Comparison of ENCODE assay signal across 22 cellular contexts in genomic region chr2:158234497-158234896, GRCh38.
A peak's percentile ranks its signal among the peaks of the same experiment; 100 is the strongest.
DNase-seq lines count a peak whose midpoint lies in the region; ATAC-seq, FAIRE-seq and TF ChIP-seq lines count a peak whose summit lies in the region.
"Had no signal": no experiment of that assay in that cellular context is flagged by ENCODE, and none has a peak within 500 bp of the region (broad histone marks: within the 10 kb centered on the region; RNA-seq: fewer than 3 reads in every experiment).

No MANE protein-coding gene starts in this region.

- H3K36me3 Mint-ChIP-seq in progenitor cell of endocrine pancreas (ENCODE audit: insufficient read depth), result no peaks in the 10 kb centered on the region
- H3K36me3 Mint-ChIP-seq: CD8-positive, alpha-beta T cell had no signal

- in situ Hi-C loops in K562 (cut with MboI), result no loop called here

- TF ChIP-seq CTCF in HEK293 (tag by site-specific recombination; IDR thresholded peaks at IDR 0.05) (no peak), K562 (IDR thresholded peaks at IDR 0.05 in 2 of 3, conservative IDR thresholded peaks at IDR 0.05 in 1 of 3; ENCODE audit: insufficient read depth in 2 of 3, low read depth in 1 of 3, low read length in 3 of 3) (no peak), progenitor cell of endocrine pancreas (IDR thresholded peaks at IDR 0.05; ENCODE audit: unreplicated experiment) (no peak)

- no peaks in the 10 kb centered on the region for H3K9me3 Mint-ChIP-seq in progenitor cell of endocrine pancreas (ENCODE audit: low read depth)
- H3K9me3 Mint-ChIP-seq: CD4-positive, alpha-beta T cell; CD8-positive, alpha-beta T cell had no signal

- ATAC-seq in K562, result no peak
- ATAC-seq: A549; CD8-positive, alpha-beta T cell had no signal

- H3K27me3 Mint-ChIP-seq in progenitor cell of endocrine pancreas, result no peaks in the 10 kb centered on the region
- H3K27me3 Mint-ChIP-seq: B cell; CD4-positive, alpha-beta T cell had no signal

- no peaks in the 10 kb centered on the region for H3K27me3 ChIP-seq in K562 (ENCODE audit: control insufficient read depth in 2 of 2, insufficient read depth in 2 of 2, low read length in 2 of 2)
- H3K27me3 ChIP-seq: BLaER1 treated with 17β-estradiol and CSF1 and Interleukin-3, amounts not matched to agents 10 nM and 100 nM had no signal

- H3K9ac ChIP-seq in SK-N-MC (ENCODE audit: insufficient read length), result peak overlapping the region; percentile 66
- H3K9ac ChIP-seq in K562 (ENCODE audit: insufficient read depth in 1 of 2, low read depth in 2 of 2, low read length in 2 of 2), result no peak overlapping the region
- H3K9ac ChIP-seq: BLaER1 treated with 17β-estradiol and CSF1 and Interleukin-3, amounts not matched to agents 10 nM and 100 nM had no signal

- H3K79me2 ChIP-seq in K562 (ENCODE audit: control insufficient read depth, insufficient read depth, low read length), result no peaks in the 10 kb centered on the region

- BruUV-seq in K562 (replicated peaks; lab: Mats Ljungman, UMichigan), result no TSS peak

- H3K4me1 Mint-ChIP-seq in progenitor cell of endocrine pancreas (ENCODE audit: low read depth), result no peaks in the 10 kb centered on the region
- H3K4me1 Mint-ChIP-seq: B cell had no signal

- TF ChIP-seq RAD21 in K562 (CRISPR knock-in tag; conservative IDR thresholded peaks at IDR 0.05 in 1 of 2, IDR thresholded peaks at IDR 0.05 in 1 of 2), result no peak

- H3K4me3 ChIP-seq in HEK293 (ENCODE audit: low read depth, low read length) (no peak overlapping the region), SK-N-MC (0 out of 2 replicates have a peak overlapping the region, but pooled peaks have one; percentile 10), K562 (no peak overlapping the region)
- H3K4me3 ChIP-seq: A549; BLaER1 treated with 17β-estradiol and CSF1 and Interleukin-3, amounts not matched to agents 10 nM and 100 nM had no signal

- no peak overlapping the region for H2AFZ ChIP-seq in K562 (ENCODE audit: low read depth, low read length)

- TF ChIP-seq EP300 in K562 (IDR thresholded peaks at IDR 0.05; ENCODE audit: low read length), result peak; percentile 38; the same call in 1 of the 2 replicates

- intact Hi-C loops in K562 (cut with micrococcal nuclease), result no loop called here

- H3K9me3 ChIP-seq in HEK293 (ENCODE audit: control insufficient read depth, insufficient read depth, low read depth, low read length) (no peaks in the 10 kb centered on the region), SK-N-MC (ENCODE audit: low read depth, low read length) (no peaks in the 10 kb centered on the region), K562 (replicated peaks; ENCODE audit: control insufficient read depth, insufficient read depth, low read depth, low read length) (no peaks in the 10 kb centered on the region)
- H3K9me3 ChIP-seq: A549; BLaER1 treated with 17β-estradiol and CSF1 and Interleukin-3, amounts not matched to agents 10 nM and 100 nM; Caco-2 had no signal

- H3K27ac ChIP-seq in HEK293 (ENCODE audit: extremely low read depth, low read depth, low read length) (no peak overlapping the region), SK-N-MC (peak overlapping the region; percentile 62), K562 (ENCODE audit: extremely low read depth, low read depth, low read length) (no peak overlapping the region)
- H3K27ac ChIP-seq: 22Rv1; A549; BLaER1 treated with 17β-estradiol and CSF1 and Interleukin-3, amounts not matched to agents 10 nM and 100 nM; C4-2B had no signal

- CTCF ChIA-PET in HEK293 (lab: Yijun Ruan, JAX), result interaction anchor here (0.7 to 1.0 kb wide), 3 partner anchors 12 to 606 kb away, joined by 3 to 4 read pairs (median 4); partner anchors contain the start of gene ACVR1C
- CTCF ChIA-PET in K562 (lab: Yijun Ruan, JAX; ENCODE audit: low intra/inter-chr PET ratio), result no interaction called here

- no peak for TF ChIP-seq POLR2A in K562 (conservative IDR thresholded peaks at IDR 0.05)

- WGBS in K562 (ENCODE audit: insufficient coverage, low coverage, missing lambda C conversion rate), result 38% methylated on average over 1 of the region's 1 CpG

- H3K27ac Mint-ChIP-seq in progenitor cell of endocrine pancreas, result no peak overlapping the region
- H3K27ac Mint-ChIP-seq: B cell; CD4-positive, alpha-beta T cell; CD8-positive, alpha-beta T cell had no signal

- DNase-seq in SK-N-MC (ENCODE audit: low read depth, low spot score) (peak; percentile 10), K562 (ENCODE audit: extremely low read depth in 1 of 4, low spot score in 3 of 4) (no peak), NCI-H2227 (lab: John Stamatoyannopoulos, UW; ENCODE audit: unreplicated experiment) (no peak), NCI-H1092 treated with DMSO at 0.1 percent for 48 hours (lab: John Stamatoyannopoulos, UW) (no peak), progenitor cell of endocrine pancreas (ENCODE audit: low spot score, unreplicated experiment) (no peak)
- DNase-seq: AML-193; Caco-2; Calu3; CD4-positive, alpha-beta T cell; CD8-positive, alpha-beta T cell; DMS79 treated with DMSO at 0.1 percent for 48 hours; GF-D8 had no signal

- no peaks in the 10 kb centered on the region for H3K36me3 ChIP-seq in HEK293 (ENCODE audit: control insufficient read depth in 2 of 2, insufficient read depth in 1 of 2, low read length in 2 of 2)
- H3K36me3 ChIP-seq in SK-N-MC (ENCODE audit: insufficient read depth, low read length), result no peaks in the 10 kb centered on the region
- no peaks in the 10 kb centered on the region for H3K36me3 ChIP-seq in K562 (ENCODE audit: control insufficient read depth, insufficient read depth, low read length)
- H3K36me3 ChIP-seq: BLaER1 treated with 17β-estradiol and CSF1 and Interleukin-3, amounts not matched to agents 10 nM and 100 nM had no signal

- H3K9me1 ChIP-seq in K562 (ENCODE audit: control insufficient read depth, insufficient read depth, low read length), result no peaks in the 10 kb centered on the region

- peaks cover 3% of the 10 kb centered on the region; the same call in 1 of the 2 replicates for H3K4me1 ChIP-seq in HEK293 (ENCODE audit: control insufficient read depth, insufficient read depth, low read length)
- peaks cover 2 to 3% of the 10 kb centered on the region in 2 experiments; a peak in 4 of 5 replicates for H3K4me1 ChIP-seq in K562 (replicated peaks in 1 of 2; ENCODE audit: control insufficient read depth in 2 of 2, insufficient read depth in 2 of 2, low read length in 2 of 2)
- H3K4me1 ChIP-seq: BLaER1 treated with 17β-estradiol and CSF1 and Interleukin-3, amounts not matched to agents 10 nM and 100 nM had no signal

- H3K4me2 ChIP-seq in K562 (ENCODE audit: insufficient read depth, low read length), result no peak overlapping the region
- H3K4me2 ChIP-seq: A549; BLaER1 treated with 17β-estradiol and CSF1 and Interleukin-3, amounts not matched to agents 10 nM and 100 nM had no signal

- no peak for FAIRE-seq in K562 (lab: Jason Lieb, UNC)
- FAIRE-seq: A549, D721Med, G401.6, GM12891, GM19239 had no signal

- no peak overlapping the region for H3K4me3 Mint-ChIP-seq in progenitor cell of endocrine pancreas (ENCODE audit: low read depth)
- H3K4me3 Mint-ChIP-seq: B cell; CD4-positive, alpha-beta T cell; CD8-positive, alpha-beta T cell had no signal

- no peaks in the 10 kb centered on the region for H4K20me1 ChIP-seq in K562 (replicated peaks; ENCODE audit: control insufficient read depth, insufficient read depth, low read length)
- H4K20me1 ChIP-seq: BLaER1 treated with 17β-estradiol and CSF1 and Interleukin-3, amounts not matched to agents 10 nM and 100 nM had no signal

- POLR2A ChIA-PET in HEK293 (lab: Yijun Ruan, JAX), result no interaction called here
- POLR2A ChIA-PET in K562 (lab: Yijun Ruan, JAX), result no interaction called here

TF ChIP-seq in HEK293, 187 proteins besides CTCF, POLR2A, EP300 and RAD21:
- peak; percentile 15; the same call in 1 of the 2 replicates for TF ChIP-seq ZBTB44 (tag by site-specific recombination; IDR thresholded peaks at IDR 0.05)
- no peak for TF ChIP-seq ZNF211 (tag by site-specific recombination; IDR thresholded peaks at IDR 0.05; ENCODE audit: low read depth)

TF ChIP-seq in K562, 482 proteins besides CTCF, POLR2A, EP300 and RAD21 (continues in another document):
- TF ChIP-seq NCOA1 (IDR thresholded peaks at IDR 0.05; ENCODE audit: low read depth), result no peak
- no peak for TF ChIP-seq PRDM10 (IDR thresholded peaks at IDR 0.05; ENCODE audit: partially characterized antibody)
- peak; percentile 91; a peak in 3 of 4 replicates for TF ChIP-seq TRIM24 (IDR thresholded peaks at IDR 0.05)
- TF ChIP-seq ATF3 (IDR thresholded peaks at IDR 0.05), result peak; percentile 59; the same call in 1 of the 2 replicates
- no peak for TF ChIP-seq ATF3 (CRISPR knock-in tag; conservative IDR thresholded peaks at IDR 0.05)
- TF ChIP-seq SMC3 (conservative IDR thresholded peaks at IDR 0.05; ENCODE audit: insufficient read depth, low read depth, low read length), result no peak
